In the genomic region with DNA sequence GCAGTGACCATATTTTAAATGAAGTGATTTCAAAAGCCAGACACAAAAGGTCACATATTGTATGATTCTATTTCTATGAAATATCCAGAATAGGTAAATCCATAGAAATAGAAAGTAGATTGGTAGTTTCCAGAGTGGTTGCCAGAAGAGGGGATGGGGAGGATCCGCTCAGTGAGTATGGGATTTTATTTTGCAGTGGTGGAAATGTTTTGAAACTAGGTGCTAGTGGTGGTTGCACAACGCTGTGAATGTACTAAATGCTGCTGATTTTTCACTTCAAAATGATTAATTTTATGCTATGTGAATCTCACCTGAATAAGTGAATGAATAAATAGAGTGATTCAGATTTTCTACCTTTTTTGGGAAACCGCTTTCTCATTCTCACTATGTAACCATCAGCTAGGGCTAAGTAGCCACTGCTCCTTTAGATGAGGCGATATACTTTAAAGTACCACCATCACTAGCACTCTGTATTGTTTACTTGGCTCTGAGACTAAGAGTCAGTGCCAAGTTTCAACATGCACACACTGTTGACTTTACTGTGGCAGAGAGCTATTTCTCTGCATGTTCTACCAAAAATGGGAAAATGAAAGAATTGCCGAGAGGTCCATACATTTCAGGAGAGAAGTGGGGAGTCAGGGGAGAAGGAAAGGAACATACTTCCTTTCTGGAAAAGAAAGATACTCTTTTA, we compare ENCODE assay signal across 16 cellular contexts.
A peak's percentile ranks its signal among the peaks of the same experiment; 100 is the strongest.
DNase-seq lines count a peak whose midpoint lies in the region; ATAC-seq and TF ChIP-seq lines count a peak whose summit lies in the region.
"Had no signal": no experiment of that assay in that cellular context is flagged by ENCODE, and none has a peak within 500 bp of the region (broad histone marks: within the 10 kb centered on the region; RNA-seq: fewer than 3 reads in every experiment).

No MANE protein-coding gene starts in this region.

- no peak overlapping the region for H3K18ac ChIP-seq in IMR-90 (ENCODE audit: low read depth, low read length)

- no peak overlapping the region for H4K5ac ChIP-seq in IMR-90 (ENCODE audit: low read depth, low read length)

- POLR2A ChIA-PET in IMR-90 (lab: Charles Lee; ENCODE audit: unreplicated experiment), result no interaction called here

- dilution Hi-C loops in IMR-90 (cut with HindIII; ENCODE audit: low sequenced_read_pairs, unreplicated experiment), result no loop called here

- DNase-seq in IMR-90, result peak; percentile 16
- DNase-seq in NCI-H446 treated with DMSO at 0.1 percent for 48 hours (lab: John Stamatoyannopoulos, UW), result peak; percentile 23
- peak; percentile 20 for DNase-seq in fibroblast of peridontal ligament (ENCODE audit: extremely low read depth)
- DNase-seq in mucosa of descending colon, result no peak
- no peak for DNase-seq in NCI-H510A (lab: John Stamatoyannopoulos, UW)
- no peak for DNase-seq in HuH-7 (ENCODE audit: low spot score)
- DNase-seq: AML-193, COR-L47, HFFc6, Karpas-422, MM.1S, NCI-H1417, NCI-H2227 treated with DMSO at 0.1 percent for 48 hours, PC-3 had no signal

- no peak overlapping the region for H3K4me2 ChIP-seq in IMR-90 (ENCODE audit: low read depth, low read length)

- H3K27me3 ChIP-seq in IMR-90 (ENCODE audit: control insufficient read depth, insufficient read depth, low read length), result no peaks in the 10 kb centered on the region
- H3K27me3 ChIP-seq: SJSA1 had no signal

- no peak overlapping the region for H2BK15ac ChIP-seq in IMR-90 (ENCODE audit: low read depth, low read length)

- no peaks in the 10 kb centered on the region for H3K4me1 ChIP-seq in IMR-90 (ENCODE audit: control insufficient read depth, insufficient read depth, low read length)
- no peaks in the 10 kb centered on the region for H3K4me1 ChIP-seq in mucosa of descending colon (ENCODE audit: low read depth)
- H3K4me1 ChIP-seq: SJSA1 had no signal

- no peak overlapping the region for H2BK120ac ChIP-seq in IMR-90 (ENCODE audit: low read depth, low read length)

- H3K4me3 ChIP-seq in IMR-90 (ENCODE audit: insufficient read depth, low read depth, low read length) (no peak overlapping the region), mucosa of descending colon (no peak overlapping the region)
- H3K4me3 ChIP-seq: SJSA1 had no signal

- intact Hi-C loops in IMR-90 (cut with micrococcal nuclease), result no loop called here
- intact Hi-C loops in mucosa of descending colon (cut with DNase I, micrococcal nuclease), result no loop called here

- CTCF ChIA-PET in IMR-90 (lab: Yijun Ruan, JAX), result interaction anchor here (1.0 kb wide), 1 partner anchor 98 kb away, joined by 3 read pairs; no protein-coding TSS in a partner anchor

- H3K36me3 ChIP-seq in IMR-90 (ENCODE audit: control insufficient read depth, insufficient read depth, low read length) (no peaks in the 10 kb centered on the region), mucosa of descending colon (ENCODE audit: low read depth) (no peaks in the 10 kb centered on the region)
- H3K36me3 ChIP-seq: SJSA1 had no signal

- no peak overlapping the region for H2BK5ac ChIP-seq in IMR-90 (ENCODE audit: low read depth, low read length, poor library complexity, severe bottlenecking)

- no peak overlapping the region for H4K8ac ChIP-seq in IMR-90 (ENCODE audit: low read depth in 2 of 2, low read length in 2 of 2)

- WGBS in IMR-90 (ENCODE audit: extremely low coverage in 2 of 2, insufficient read length in 1 of 2), 2 experiments, result 29% methylated on average over 1 of the region's 5 CpGs; no CpG with 5 or more reads in 1 of the 2 experiments

- no peak overlapping the region for H3K14ac ChIP-seq in IMR-90 (replicated peaks; ENCODE audit: low read depth, low read length)

- TF ChIP-seq CTCF in IMR-90 (conservative IDR thresholded peaks at IDR 0.05; ENCODE audit: low read depth, low read length) (no peak), mucosa of descending colon (IDR thresholded peaks at IDR 0.05) (no peak)

- no peaks in the 10 kb centered on the region for H4K20me1 ChIP-seq in IMR-90 (ENCODE audit: insufficient read depth, low read length)

- H2AK5ac ChIP-seq in IMR-90 (ENCODE audit: low read depth, low read length), result no peak overlapping the region

- no peak overlapping the region for H2AFZ ChIP-seq in IMR-90 (replicated peaks; ENCODE audit: low read length, poor library complexity)

- in situ Hi-C loops in IMR-90 (cut with MboI; ENCODE audit: low sequenced_read_pairs), result no loop called here

- no peak for TF ChIP-seq RAD21 in IMR-90 (IDR thresholded peaks at IDR 0.05; ENCODE audit: low read length)

- no peak overlapping the region for H3K23ac ChIP-seq in IMR-90 (ENCODE audit: low read depth, low read length)

- no peaks in the 10 kb centered on the region for H3K9me3 ChIP-seq in IMR-90 (ENCODE audit: control insufficient read depth, insufficient read depth, low read length)
- H3K9me3 ChIP-seq in mucosa of descending colon, result no peaks in the 10 kb centered on the region
- H3K9me3 ChIP-seq: SJSA1 had no signal

- H3K4ac ChIP-seq in IMR-90 (ENCODE audit: low read depth, low read length), result no peak overlapping the region

- TF ChIP-seq POLR2A in IMR-90 (IDR thresholded peaks at IDR 0.05; ENCODE audit: low read depth, low read length), result no peak

- no peaks in the 10 kb centered on the region for H3K9me1 ChIP-seq in IMR-90 (ENCODE audit: insufficient read depth, low read length)

- ATAC-seq in IMR-90 (ENCODE audit: low read depth) (peak; percentile 76), mucosa of descending colon (peak; percentile 34), GM18867 (IDR thresholded peaks at IDR 0.05; ENCODE audit: unreplicated experiment) (no peak)
- ATAC-seq: PC-3 had no signal

- no peak overlapping the region for H3K56ac ChIP-seq in IMR-90 (ENCODE audit: extremely low read depth, insufficient read depth, low read length)

- no peak overlapping the region for H3K27ac ChIP-seq in IMR-90 (ENCODE audit: insufficient read depth, low read length)
- H3K27ac ChIP-seq: SJSA1 had no signal

- no peak overlapping the region for H2BK20ac ChIP-seq in IMR-90 (ENCODE audit: low read depth, low read length)

- no peak overlapping the region for H4K91ac ChIP-seq in IMR-90 (ENCODE audit: insufficient read depth, low read depth, low read length)

- BruUV-seq in IMR-90 (replicated peaks; lab: Mats Ljungman, UMichigan), result no TSS peak

- H3K9ac ChIP-seq in IMR-90 (ENCODE audit: low read depth, low read length), result no peak overlapping the region

- no peak overlapping the region for H2AK9ac ChIP-seq in IMR-90 (replicated peaks; ENCODE audit: low read depth, low read length, poor library complexity)

- H3K79me1 ChIP-seq in IMR-90 (ENCODE audit: low read depth in 1 of 2, low read length in 2 of 2), result no peaks in the 10 kb centered on the region

TF ChIP-seq in IMR-90, 13 proteins besides CTCF, POLR2A, EP300 and RAD21:
- TF ChIP-seq NFE2L2 (IDR thresholded peaks at IDR 0.05; ENCODE audit: low read depth, low read length), result no peak
- no peak for TF ChIP-seq SMC3 (IDR thresholded peaks at IDR 0.05; ENCODE audit: low read depth, low read length)
- no peak for TF ChIP-seq MAFK (IDR thresholded peaks at IDR 0.05; ENCODE audit: low read depth, low read length)
- no peak for TF ChIP-seq CHD1 (IDR thresholded peaks at IDR 0.05; ENCODE audit: low read depth, low read length)
- no peak for TF ChIP-seq BHLHE40 (IDR thresholded peaks at IDR 0.05; ENCODE audit: low read depth, low read length)
- TF ChIP-seq, protein P1, sequence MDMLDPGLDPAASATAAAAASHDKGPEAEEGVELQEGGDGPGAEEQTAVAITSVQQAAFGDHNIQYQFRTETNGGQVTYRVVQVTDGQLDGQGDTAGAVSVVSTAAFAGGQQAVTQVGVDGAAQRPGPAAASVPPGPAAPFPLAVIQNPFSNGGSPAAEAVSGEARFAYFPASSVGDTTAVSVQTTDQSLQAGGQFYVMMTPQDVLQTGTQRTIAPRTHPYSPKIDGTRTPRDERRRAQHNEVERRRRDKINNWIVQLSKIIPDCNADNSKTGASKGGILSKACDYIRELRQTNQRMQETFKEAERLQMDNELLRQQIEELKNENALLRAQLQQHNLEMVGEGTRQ (IDR thresholded peaks at IDR 0.05; ENCODE audit: low read depth, low read length), result no peak
- no peak for TF ChIP-seq RCOR1 (IDR thresholded peaks at IDR 0.05; ENCODE audit: insufficient replicate concordance, low read length)
- TF ChIP-seq FOS (IDR thresholded peaks at IDR 0.05; ENCODE audit: low read depth, low read length), result no peak
- no peak for TF ChIP-seq RFX5 (IDR thresholded peaks at IDR 0.05; ENCODE audit: low read depth, low read length)
- no peak for TF ChIP-seq MXI1 (IDR thresholded peaks at IDR 0.05; ENCODE audit: borderline replicate concordance, low read depth, low read length)
- no peak for TF ChIP-seq CEBPB (IDR thresholded peaks at IDR 0.05; ENCODE audit: low read depth, low read length)
- no peak for TF ChIP-seq MAZ (IDR thresholded peaks at IDR 0.05; ENCODE audit: borderline replicate concordance, low read depth, low read length)
- TF ChIP-seq, protein P2, sequence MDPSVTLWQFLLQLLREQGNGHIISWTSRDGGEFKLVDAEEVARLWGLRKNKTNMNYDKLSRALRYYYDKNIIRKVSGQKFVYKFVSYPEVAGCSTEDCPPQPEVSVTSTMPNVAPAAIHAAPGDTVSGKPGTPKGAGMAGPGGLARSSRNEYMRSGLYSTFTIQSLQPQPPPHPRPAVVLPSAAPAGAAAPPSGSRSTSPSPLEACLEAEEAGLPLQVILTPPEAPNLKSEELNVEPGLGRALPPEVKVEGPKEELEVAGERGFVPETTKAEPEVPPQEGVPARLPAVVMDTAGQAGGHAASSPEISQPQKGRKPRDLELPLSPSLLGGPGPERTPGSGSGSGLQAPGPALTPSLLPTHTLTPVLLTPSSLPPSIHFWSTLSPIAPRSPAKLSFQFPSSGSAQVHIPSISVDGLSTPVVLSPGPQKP (IDR thresholded peaks at IDR 0.05; ENCODE audit: borderline replicate concordance, low read depth, low read length), result no peak
TF ChIP-seq in IMR-90: peak in this region for 0.

Comparison
In these comparisons a context has a peak if more than half of its experiments do, and no peak if none do; other contexts are left out.
1. DNase-seq: peak in IMR-90 (single experiment), NCI-H446 treated with DMSO at 0.1 percent for 48 hours (single experiment) and fibroblast of peridontal ligament (single experiment); none in mucosa of descending colon (0 of 3), NCI-H510A (single experiment) and HuH-7 (single experiment).